33 cellular contexts compared by ENCODE assay signal in the genomic region with DNA sequence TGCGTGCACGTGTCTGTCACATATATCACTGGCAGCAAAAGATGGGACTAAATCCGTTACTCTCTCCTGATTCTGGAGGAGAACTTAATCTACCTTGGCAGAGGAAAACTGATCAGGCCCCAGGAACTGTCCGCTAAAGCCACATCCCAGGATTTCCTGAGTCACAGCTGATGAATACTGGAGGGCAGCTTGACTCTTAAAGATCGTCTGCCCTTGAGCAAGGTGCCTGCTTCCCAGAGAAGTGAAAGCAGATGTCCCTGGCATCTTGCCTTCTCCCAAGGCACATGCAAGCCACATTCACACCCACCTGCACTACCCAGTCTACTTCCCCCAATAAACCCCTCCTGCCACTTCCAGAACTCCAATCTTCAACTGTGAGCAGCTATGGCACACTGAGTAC.
DNase-seq lines count a peak whose midpoint lies in the region; ATAC-seq and TF ChIP-seq lines count a peak whose summit lies in the region.
"Had no signal": no experiment of that assay in that cellular context is flagged by ENCODE, and none has a peak within 500 bp of the region (broad histone marks: within the 10 kb centered on the region; RNA-seq: fewer than 3 reads in every experiment).

No MANE protein-coding gene starts in this region.

- DNase-seq in AG10803 (ENCODE audit: low read depth) = peak; percentile 48
- DNase-seq in GM23248 = peak; percentile 31
- DNase-seq in right lobe of liver = peak in 2 of 3 donors; percentile 16 to 18
- DNase-seq in NAMALWA (ENCODE audit: low spot score) = no peak
- DNase-seq in neural progenitor cell (ENCODE audit: low spot score) = no peak
- DNase-seq in effector CD4-positive, alpha-beta T cell = no peak
- no peak for DNase-seq in NCI-H1092 (lab: John Stamatoyannopoulos, UW)
- DNase-seq: activated CD4-positive, alpha-beta memory T cell treated with anti-CD3 and anti-CD28 coated beads, Interleukin-2, amount 10 ng/mL, durations not matched to agents 7 days and 5 days; activated CD4-positive, alpha-beta T cell treated with anti-CD3 and anti-CD28 coated beads for 1 hour; activated naive CD8-positive, alpha-beta T cell treated with anti-CD3 and anti-CD28 coated beads for 36 hours; C1 segment of cervical spinal cord; COR-L47; DMS79; esophagus squamous epithelium; islet precursor cell; Karpas-422; midbrain; naive thymus-derived CD8-positive, alpha-beta T cell; NCI-H1048; NCI-H2029 treated with DMSO at 0.1 percent for 48 hours; NCI-H226; NCI-H69; retina; stimulated activated CD4-positive, alpha-beta T cell treated with anti-CD3 and anti-CD28 coated beads, Interleukin-1b, Interleukin-23, amount 100 ng/mL, for 48 hours; stimulated activated CD8-positive, alpha-beta memory T cell treated with anti-CD3 and anti-CD28 coated beads, Interleukin-4, amount 100 ng/mL, for 48 hours; stimulated activated naive CD8-positive, alpha-beta T cell treated with anti-CD3 and anti-CD28 coated beads, Interleukin-15, amount 100 ng/mL, for 72 hours; T-helper 2 cell had no signal

- H3K9me2 ChIP-seq in GM23248 (ENCODE audit: insufficient read depth) = no peaks in the 10 kb centered on the region

- no peak overlapping the region for H3K9ac ChIP-seq in GM23248
- no peak overlapping the region for H3K9ac ChIP-seq in neural progenitor cell

- H3K4me1 ChIP-seq in GM23248 (ENCODE audit: insufficient read depth) = peaks cover 6% of the 10 kb centered on the region; the same call in 1 of the 2 replicates
- H3K4me1 ChIP-seq in right lobe of liver = no peaks in the 10 kb centered on the region
- no peaks in the 10 kb centered on the region for H3K4me1 ChIP-seq in neural progenitor cell
- H3K4me1 ChIP-seq: ascending aorta, esophagus squamous epithelium had no signal

- H3K79me2 ChIP-seq in GM23248 (ENCODE audit: insufficient read depth) (no peaks in the 10 kb centered on the region), neural progenitor cell (ENCODE audit: low read depth) (no peaks in the 10 kb centered on the region)

- in situ Hi-C loops in GM23248 (cut with MboI) = no loop called here

- H3K27me3 ChIP-seq in GM23248 (replicated peaks; ENCODE audit: insufficient read depth) (no peaks in the 10 kb centered on the region), right lobe of liver (no peaks in the 10 kb centered on the region), neural progenitor cell (no peaks in the 10 kb centered on the region)
- H3K27me3 ChIP-seq: ascending aorta, cardiac muscle cell, esophagus squamous epithelium had no signal

- H3K4me3 ChIP-seq in AG10803 (ENCODE audit: low read length) (no peak overlapping the region), GM23248 (no peak overlapping the region), right lobe of liver (no peak overlapping the region), neural progenitor cell (no peak overlapping the region)
- H3K4me3 ChIP-seq: ascending aorta, cardiac muscle cell, esophagus squamous epithelium, GM12878, smooth muscle cell had no signal

- H4K20me1 ChIP-seq in GM23248 (ENCODE audit: insufficient read depth) (no peaks in the 10 kb centered on the region), neural progenitor cell (ENCODE audit: low read depth) (no peaks in the 10 kb centered on the region)

- no peak for TF ChIP-seq CTCF in AG10803 (conservative IDR thresholded peaks at IDR 0.05; ENCODE audit: low read length)
- TF ChIP-seq CTCF in right lobe of liver (IDR thresholded peaks at IDR 0.05) = no peak
- no peak for TF ChIP-seq CTCF in neural progenitor cell (IDR thresholded peaks at IDR 0.05)

- no peaks in the 10 kb centered on the region for H3K4me1 Mint-ChIP-seq in neural progenitor cell

- H3K27ac Mint-ChIP-seq in neural progenitor cell = no peak overlapping the region
- H3K27ac Mint-ChIP-seq: activated CD4-positive, alpha-beta memory T cell treated with anti-CD3 and anti-CD28 coated beads, Interleukin-2, amount 10 ng/mL, durations not matched to agents 7 days and 5 days; activated naive CD8-positive, alpha-beta T cell treated with anti-CD3 and anti-CD28 coated beads for 36 hours; naive thymus-derived CD8-positive, alpha-beta T cell; stimulated activated naive CD8-positive, alpha-beta T cell treated with anti-CD3 and anti-CD28 coated beads, Interleukin-15, amount 100 ng/mL, for 72 hours had no signal

- no peaks in the 10 kb centered on the region for H3K9me3 Mint-ChIP-seq in neural progenitor cell
- H3K9me3 Mint-ChIP-seq: activated CD4-positive, alpha-beta memory T cell treated with anti-CD3 and anti-CD28 coated beads, Interleukin-2, amount 10 ng/mL, durations not matched to agents 7 days and 5 days; activated naive CD8-positive, alpha-beta T cell treated with anti-CD3 and anti-CD28 coated beads for 36 hours; naive thymus-derived CD8-positive, alpha-beta T cell; stimulated activated naive CD8-positive, alpha-beta T cell treated with anti-CD3 and anti-CD28 coated beads, Interleukin-15, amount 100 ng/mL, for 72 hours had no signal

- H3K9me3 ChIP-seq in GM23248 (ENCODE audit: low read depth) (no peaks in the 10 kb centered on the region), right lobe of liver (no peaks in the 10 kb centered on the region), neural progenitor cell (ENCODE audit: low read depth) (no peaks in the 10 kb centered on the region)
- H3K9me3 ChIP-seq: ascending aorta, esophagus squamous epithelium had no signal

- no peak overlapping the region for H3K4me3 Mint-ChIP-seq in neural progenitor cell
- H3K4me3 Mint-ChIP-seq: activated CD4-positive, alpha-beta memory T cell treated with anti-CD3 and anti-CD28 coated beads, Interleukin-2, amount 10 ng/mL, durations not matched to agents 7 days and 5 days; activated naive CD8-positive, alpha-beta T cell treated with anti-CD3 and anti-CD28 coated beads for 36 hours; naive thymus-derived CD8-positive, alpha-beta T cell; stimulated activated naive CD8-positive, alpha-beta T cell treated with anti-CD3 and anti-CD28 coated beads, Interleukin-15, amount 100 ng/mL, for 72 hours had no signal

- no peaks in the 10 kb centered on the region for H3K36me3 Mint-ChIP-seq in neural progenitor cell

- H2AFZ ChIP-seq in GM23248 (no peak overlapping the region), neural progenitor cell (replicated peaks) (no peak overlapping the region)

- H3F3A ChIP-seq in GM23248 (ENCODE audit: insufficient read depth) = no peaks in the 10 kb centered on the region
- no peaks in the 10 kb centered on the region for H3F3A ChIP-seq in neural progenitor cell (ENCODE audit: low read depth)

- TF ChIP-seq POLR2A in right lobe of liver (IDR thresholded peaks at IDR 0.05) = no peak

- H3K27ac ChIP-seq in GM23248 (no peak overlapping the region), right lobe of liver (no peak overlapping the region), neural progenitor cell (no peak overlapping the region)
- H3K27ac ChIP-seq: ascending aorta, cardiac muscle cell, esophagus squamous epithelium had no signal

- 84 to 90% methylated on average over 5 of the region's 5 CpGs for WGBS in GM23248 (ENCODE audit: low coverage in 1 of 2, low lambda C conversion rate in 2 of 2, missing lambda C conversion rate in 2 of 2), 2 experiments
- 75% methylated on average over 3 of the region's 5 CpGs for WGBS in right lobe of liver (ENCODE audit: insufficient coverage, low coverage, low lambda C conversion rate, missing lambda C conversion rate)

- H3K27me3 Mint-ChIP-seq in neural progenitor cell (ENCODE audit: insufficient read depth, low read depth) = no peaks in the 10 kb centered on the region
- H3K27me3 Mint-ChIP-seq: activated CD4-positive, alpha-beta memory T cell treated with anti-CD3 and anti-CD28 coated beads, Interleukin-2, amount 10 ng/mL, durations not matched to agents 7 days and 5 days; activated naive CD8-positive, alpha-beta T cell treated with anti-CD3 and anti-CD28 coated beads for 36 hours; naive thymus-derived CD8-positive, alpha-beta T cell; stimulated activated naive CD8-positive, alpha-beta T cell treated with anti-CD3 and anti-CD28 coated beads, Interleukin-15, amount 100 ng/mL, for 72 hours had no signal

- peak; percentile 62 for ATAC-seq in SK-N-SH treated with all-trans-retinoic acid at 6 μM for 48 hours
- ATAC-seq in right lobe of liver = no peak
- ATAC-seq: GM12878; HCT116; naive thymus-derived CD8-positive, alpha-beta T cell; stimulated activated naive CD8-positive, alpha-beta T cell treated with anti-CD3 and anti-CD28 coated beads, Interleukin-15, amount 100 ng/mL, for 72 hours had no signal

- H3K4me2 ChIP-seq in GM23248 (ENCODE audit: unreplicated experiment) = no peak overlapping the region
- H3K4me2 ChIP-seq in neural progenitor cell = no peak overlapping the region
- H3K4me2 ChIP-seq: smooth muscle cell had no signal

- intact Hi-C loops in right lobe of liver (cut with DNase I) = no loop called here

- H3K36me3 ChIP-seq in GM23248 (ENCODE audit: low read depth) (no peaks in the 10 kb centered on the region), right lobe of liver (no peaks in the 10 kb centered on the region), neural progenitor cell (no peaks in the 10 kb centered on the region)
- H3K36me3 ChIP-seq: cardiac muscle cell had no signal

TF ChIP-seq in SK-N-SH treated with all-trans-retinoic acid at 6 μM for 48 hours, 23 proteins besides CTCF, POLR2A, EP300 and RAD21:
- TF ChIP-seq ZFP30 (CRISPR knock-in tag; IDR thresholded peaks at IDR 0.05) = no peak
- no peak for TF ChIP-seq ZNF8 (CRISPR knock-in tag; IDR thresholded peaks at IDR 0.05)
- TF ChIP-seq PPARA (CRISPR knock-in tag; IDR thresholded peaks at IDR 0.05; ENCODE audit: borderline replicate concordance) = no peak

Comparison
In these comparisons a context has a peak if more than half of its experiments do, and no peak if none do; other contexts are left out.
1. DNase-seq: peak in AG10803 (single experiment), GM23248 (single experiment) and right lobe of liver (2 of 3); none in NAMALWA (single experiment), neural progenitor cell (single experiment), effector CD4-positive, alpha-beta T cell (single experiment) and NCI-H1092 (single experiment).